In genomic region chr14:102955636-102956035, GRCh38 we compare ENCODE assay signal across 21 cellular contexts. TPM values are rescaled to one million over a fixed set of nuclear protein-coding genes. Genes with fewer than 3 reads are reported as not detected.
DNase-seq lines count a peak whose midpoint lies in the region; ATAC-seq and TF ChIP-seq lines count a peak whose summit lies in the region.
"Had no signal": no experiment of that assay in that cellular context is flagged by ENCODE, and none has a peak within 500 bp of the region (broad histone marks: within the 10 kb centered on the region; RNA-seq: fewer than 3 reads in every experiment).

No MANE protein-coding gene starts in this region.

- no peaks in the 10 kb centered on the region for H3K9me3 Mint-ChIP-seq in T-cell
- H3K9me3 Mint-ChIP-seq: CD4-positive, alpha-beta T cell had no signal

- peaks cover 5% of the 10 kb centered on the region for H3K4me1 ChIP-seq in left ventricle myocardium inferior
- peaks cover 27 to 28% of the 10 kb centered on the region in 2 donors for H3K4me1 ChIP-seq in thyroid gland

- no peaks in the 10 kb centered on the region for H3K4me1 Mint-ChIP-seq in T-cell

- no peak overlapping the region for H3K27ac Mint-ChIP-seq in T-cell
- H3K27ac Mint-ChIP-seq: CD4-positive, alpha-beta T cell had no signal

- H3K36me3 ChIP-seq in left ventricle myocardium inferior (peaks cover 99% of the 10 kb centered on the region), SK-N-MC (ENCODE audit: insufficient read depth, low read length) (peaks cover 51% of the 10 kb centered on the region), thyroid gland (peaks cover 40 to 43% of the 10 kb centered on the region in 2 donors)

- no peaks in the 10 kb centered on the region for H3K9me3 ChIP-seq in left ventricle myocardium inferior (replicated peaks)
- H3K9me3 ChIP-seq in SK-N-MC (ENCODE audit: low read depth, low read length): no peaks in the 10 kb centered on the region
- no peaks in the 10 kb centered on the region for H3K9me3 ChIP-seq in thyroid gland
- H3K9me3 ChIP-seq: BLaER1 treated with 17β-estradiol and CSF1 and Interleukin-3, amounts not matched to agents 10 nM and 100 nM; SJCRH30 had no signal

- H3K4me3 ChIP-seq in left ventricle myocardium inferior (no peak overlapping the region), SK-N-MC (no peak overlapping the region), fibroblast of villous mesenchyme (ENCODE audit: low read depth, low read length) (no peak overlapping the region), thyroid gland (replicated peaks in 1 of 3) (no peak overlapping the region)
- H3K4me3 ChIP-seq: BLaER1 treated with 17β-estradiol and CSF1 and Interleukin-3, amounts not matched to agents 10 nM and 100 nM; GM23248; K562; SJCRH30 had no signal

- no peak for DNase-seq in Right ventricle myocardium superior
- DNase-seq in left ventricle myocardium inferior: no peak
- no peak for DNase-seq in SK-N-MC (ENCODE audit: low read depth, low spot score)
- peak; percentile 24 for DNase-seq in fibroblast of villous mesenchyme (ENCODE audit: low read depth)
- no peak for DNase-seq in thyroid gland
- no peak for DNase-seq in OCI-M1 (lab: John Stamatoyannopoulos, UW)
- DNase-seq in T-cell: no peak
- DNase-seq: AML-193; CD4-positive, alpha-beta T cell; GM23248; H7; Kasumi-1; NCI-H1092 treated with DMSO at 0.1 percent for 48 hours; NCI-H1436; NCI-H1930; NCI-H526 treated with DMSO at 0.1 percent for 48 hours; SJCRH30 had no signal

- H3K27me3 Mint-ChIP-seq in T-cell: no peaks in the 10 kb centered on the region
- H3K27me3 Mint-ChIP-seq: CD4-positive, alpha-beta T cell had no signal

- peaks cover 17% of the 10 kb centered on the region for H3K36me3 Mint-ChIP-seq in T-cell

- H3K27ac ChIP-seq in left ventricle myocardium inferior (replicated peaks) (no peak overlapping the region), SK-N-MC (peak overlapping the region; percentile 37; the same call in 1 of the 2 replicates), thyroid gland (peak overlapping the region in 2 of 3 donors; percentile 41 to 58)
- H3K27ac ChIP-seq: BLaER1 treated with 17β-estradiol and CSF1 and Interleukin-3, amounts not matched to agents 10 nM and 100 nM; GM23248; SJCRH30 had no signal

- WGBS in thyroid gland, 2 donors: 83 to 84% methylated on average over 3 of the region's 3 CpGs

- H3K27me3 ChIP-seq in left ventricle myocardium inferior (ENCODE audit: low read depth) (no peaks in the 10 kb centered on the region), thyroid gland (no peaks in the 10 kb centered on the region)
- H3K27me3 ChIP-seq: BLaER1 treated with 17β-estradiol and CSF1 and Interleukin-3, amounts not matched to agents 10 nM and 100 nM; SJCRH30 had no signal

- POLR2A ChIA-PET in T-cell (lab: Charles Lee): no interaction called here

- no peak overlapping the region for H3K4me3 Mint-ChIP-seq in T-cell
- H3K4me3 Mint-ChIP-seq: CD4-positive, alpha-beta T cell had no signal

- TF ChIP-seq POLR2A in thyroid gland (IDR thresholded peaks at IDR 0.05): no peak

- H3K9ac ChIP-seq in SK-N-MC (ENCODE audit: insufficient read length): no peak overlapping the region
- H3K9ac ChIP-seq: BLaER1 treated with 17β-estradiol and CSF1 and Interleukin-3, amounts not matched to agents 10 nM and 100 nM; GM23248 had no signal

- CTCF ChIA-PET in T-cell (lab: Charles Lee): no interaction called here

- intact Hi-C loops in Right ventricle myocardium superior (cut with DNase I) (no loop called here), left ventricle myocardium inferior (cut with micrococcal nuclease) (no loop called here), thyroid gland (cut with DNase I) (no loop called here)

- TF ChIP-seq CTCF in left ventricle myocardium inferior (IDR thresholded peaks at IDR 0.05; ENCODE audit: borderline replicate concordance): no peak
- no peak for TF ChIP-seq CTCF in fibroblast of villous mesenchyme (IDR thresholded peaks at IDR 0.05; ENCODE audit: insufficient read depth, low read depth, low read length)
- no peak for TF ChIP-seq CTCF in thyroid gland (IDR thresholded peaks at IDR 0.05)

- ATAC-seq in Right ventricle myocardium superior (ENCODE audit: poor library complexity) (peak; percentile 55), T-cell (replicated peaks in 1 of 4) (no peak), HG02588 (IDR thresholded peaks at IDR 0.05; ENCODE audit: unreplicated experiment) (no peak)
- ATAC-seq: K562 had no signal

RNA-seq across cellular contexts. Expression of gene AMN, which starts 33.2 kb away (rescaled TPM):
- not detected for total RNA-seq in Right ventricle myocardium superior
- not detected for total RNA-seq in left ventricle myocardium inferior
- under 0.01 and 0.43 TPM in 2 replicates for total RNA-seq in fibroblast of villous mesenchyme
- 10 to 100 TPM in 1 of 4 donors, 1 to 10 TPM in 3; 1.3 to 18.8 (median 3.3) TPM for total RNA-seq in thyroid gland
- total RNA-seq in T-cell: 10 to 100 TPM in 2 of 5 donors, 1 to 10 TPM in 3; 5.2 to 15.0 (median 8.4) TPM
- total RNA-seq: GM23248, M059J, SJCRH30 had no signal
